ENCODE assay signal across 20 cellular contexts in genomic region chr7:157834501-157835143, GRCh38.
"Had no signal": no experiment of that assay in that cellular context is flagged by ENCODE, and none has a peak within 500 bp of the region (broad histone marks: within the 10 kb centered on the region; RNA-seq: fewer than 3 reads in every experiment).

No MANE protein-coding gene starts in this region.

- H3K4me3 ChIP-seq: colonic mucosa, esophagus squamous epithelium, gastroesophageal sphincter, prostate gland, right atrium auricular region, skin epidermis, thoracic aorta had no signal

- H3K4me1 ChIP-seq: colonic mucosa, esophagus squamous epithelium, gastroesophageal sphincter, prostate gland, right atrium auricular region had no signal

- H3K9me3 ChIP-seq: colonic mucosa, esophagus squamous epithelium, gastroesophageal sphincter, prostate gland, right atrium auricular region, thoracic aorta had no signal

- H3K27ac ChIP-seq: colonic mucosa, esophagus squamous epithelium, gastroesophageal sphincter, prostate gland, right atrium auricular region, skin epidermis, thoracic aorta had no signal

- H3K36me3 ChIP-seq: colonic mucosa, esophagus squamous epithelium, gastroesophageal sphincter, prostate gland, right atrium auricular region, thoracic aorta had no signal

- H3K27me3 ChIP-seq: colonic mucosa, right atrium auricular region had no signal

- ATAC-seq: gastroesophageal sphincter, left cardiac atrium, WTC11 had no signal

- DNase-seq: activated gamma-delta T cell treated with Interleukin-2 at 50 U/mL for 16 hours; activated T-cell treated with anti-CD3 and anti-CD28 coated beads, Interleukin-2, amount 50 U/mL, for 1 hour; anterior cingulate cortex; central memory CD4-positive, alpha-beta T cell; colonic mucosa; endodermal cell; esophagus squamous epithelium; hypothalamus; left cardiac atrium; mesendoderm; naive B cell; stimulated activated CD8-positive, alpha-beta memory T cell treated with anti-CD3 and anti-CD28 coated beads, Interleukin-4, amount 100 ng/mL, for 48 hours; stimulated activated naive CD4-positive, alpha-beta T cell; T-helper 9 cell had no signal
